Comparison of ENCODE assay signal across 21 cellular contexts in genomic region chr3:175304437-175304836, GRCh38.
A peak's percentile ranks its signal among the peaks of the same experiment; 100 is the strongest.
DNase-seq lines count a peak whose midpoint lies in the region; FAIRE-seq lines count a peak whose summit lies in the region.
"Had no signal": no experiment of that assay in that cellular context is flagged by ENCODE, and none has a peak within 500 bp of the region (broad histone marks: within the 10 kb centered on the region; RNA-seq: fewer than 3 reads in every experiment).

No MANE protein-coding gene starts in this region.

- no peaks in the 10 kb centered on the region for H3K36me3 ChIP-seq in small intestine (ENCODE audit: control insufficient read depth in 2 of 2, insufficient read depth in 2 of 2, low read length in 2 of 2)
- H3K36me3 ChIP-seq: BLaER1, breast epithelium had no signal

- no peaks in the 10 kb centered on the region for H3K27me3 ChIP-seq in small intestine (ENCODE audit: control insufficient read depth in 2 of 2, insufficient read depth in 2 of 2, low read length in 2 of 2)
- H3K27me3 ChIP-seq: BLaER1, breast epithelium, hepatocyte had no signal

- 67 to 90% (median 82%) methylated on average over 2 of the region's 2 CpGs for WGBS in small intestine, 3 donors

- no peak overlapping the region for H3K4me3 ChIP-seq in small intestine (ENCODE audit: low read depth in 1 of 2, low read length in 2 of 2)
- H3K4me3 ChIP-seq: BLaER1, breast epithelium, hepatocyte, SK-N-MC had no signal

- no peak overlapping the region for H3K27ac ChIP-seq in small intestine (ENCODE audit: low read depth in 1 of 2, low read length in 1 of 2)
- H3K27ac ChIP-seq: BLaER1, breast epithelium, hepatocyte, SK-N-MC had no signal

- no peaks in the 10 kb centered on the region for H3K9me3 ChIP-seq in small intestine (ENCODE audit: control insufficient read depth, low read depth)
- H3K9me3 ChIP-seq: breast epithelium had no signal

- DNase-seq in COLO668 (lab: John Stamatoyannopoulos, UW; ENCODE audit: unreplicated experiment) (peak; percentile 24), NCI-H146 (lab: John Stamatoyannopoulos, UW) (peak; percentile 70), SK-N-DZ (ENCODE audit: low spot score) (peak; percentile 32), myocyte (ENCODE audit: low read depth) (peak; percentile 42), pons (ENCODE audit: low spot score) (no peak), small intestine (no peak), GF-D8 (lab: John Stamatoyannopoulos, UW) (no peak)
- DNase-seq: activated CD4-positive, alpha-beta T cell treated with anti-CD3 and anti-CD28 coated beads, Interleukin-2, amount 50 U/mL, for 4 hours; activated CD8-positive, alpha-beta memory T cell treated with anti-CD3 and anti-CD28 coated beads, Interleukin-2, amount 50 U/mL, for 48 hours; GDM1; H7; MM.1S; NCI-H1930; NCI-H526 treated with DMSO at 0.1 percent for 48 hours; stimulated activated CD4-positive, alpha-beta T cell treated with anti-CD3 and anti-CD28 coated beads, Interleukin-4, amount 100 ng/mL, for 4 hours; stimulated activated naive CD8-positive, alpha-beta T cell treated with anti-CD3 and anti-CD28 coated beads, Interleukin-15, amount 100 ng/mL, for 72 hours; trophoblast cell had no signal

- FAIRE-seq in small intestine (lab: Jason Lieb, UNC), result no peak

- H3K4me1 ChIP-seq in small intestine (ENCODE audit: control insufficient read depth in 2 of 2, insufficient read depth in 1 of 2, low read depth in 1 of 2, low read length in 1 of 2), result no peaks in the 10 kb centered on the region
- H3K4me1 ChIP-seq: BLaER1, breast epithelium had no signal

Comparison
In these comparisons a context has a peak if more than half of its experiments do, and no peak if none do; other contexts are left out.
1. DNase-seq: peak in COLO668 (single experiment), NCI-H146 (single experiment), SK-N-DZ (single experiment) and myocyte (single experiment); none in pons (single experiment), small intestine (single experiment) and GF-D8 (single experiment).